Comparison of ENCODE assay signal across 11 cellular contexts in genomic region chr5:131671994-131672655, GRCh38. TPM values are rescaled to one million over a fixed set of nuclear protein-coding genes. Genes with fewer than 3 reads are reported as not detected.
A peak's percentile ranks its signal among the peaks of the same experiment; 100 is the strongest.
DNase-seq lines count a peak whose midpoint lies in the region; ATAC-seq and TF ChIP-seq lines count a peak whose summit lies in the region.
"Had no signal": no experiment of that assay in that cellular context is flagged by ENCODE, and none has a peak within 500 bp of the region (broad histone marks: within the 10 kb centered on the region; RNA-seq: fewer than 3 reads in every experiment).

No MANE protein-coding gene starts in this region.

- H3K4me3 Mint-ChIP-seq in chondrocyte (ENCODE audit: unreplicated experiment): no peak overlapping the region
- H3K4me3 Mint-ChIP-seq: activated B cell treated with CpG ODN at 0.5 μM for 24 hours had no signal

- ATAC-seq in lower lobe of right lung: peak; percentile 89
- no peak for ATAC-seq in HG03354 (IDR thresholded peaks at IDR 0.05; ENCODE audit: poor library complexity, severe bottlenecking, unreplicated experiment)
- ATAC-seq: naive thymus-derived CD8-positive, alpha-beta T cell had no signal

- H3K27me3 Mint-ChIP-seq in chondrocyte (ENCODE audit: low read depth): no peaks in the 10 kb centered on the region
- H3K27me3 Mint-ChIP-seq: activated B cell treated with CpG ODN at 0.5 μM for 24 hours; naive thymus-derived CD8-positive, alpha-beta T cell had no signal

- no peaks in the 10 kb centered on the region for H3K9me3 Mint-ChIP-seq in chondrocyte (ENCODE audit: low read depth)
- H3K9me3 Mint-ChIP-seq: activated B cell treated with CpG ODN at 0.5 μM for 24 hours; naive thymus-derived CD8-positive, alpha-beta T cell had no signal

- peaks cover 25% of the 10 kb centered on the region for H3K36me3 Mint-ChIP-seq in chondrocyte (ENCODE audit: low read depth)

- intact Hi-C loops in lower lobe of right lung (cut with DNase I): no loop called here
- intact Hi-C loops in testis (cut with DNase I; ENCODE audit: low total_unique reads): no loop called here

- TF ChIP-seq POLR2A in testis (IDR thresholded peaks at IDR 0.05): no peak

- H3K27ac ChIP-seq in lower lobe of right lung (peak overlapping the region; percentile 59), testis (peak overlapping the region; percentile 56 to 76)
- H3K27ac ChIP-seq: BLaER1 treated with 17β-estradiol and CSF1 and Interleukin-3, amounts not matched to agents 10 nM and 100 nM had no signal

- TF ChIP-seq CTCF in chondrocyte (IDR thresholded peaks at IDR 0.05) (no peak), lower lobe of right lung (IDR thresholded peaks at IDR 0.05) (no peak), testis (IDR thresholded peaks at IDR 0.05) (no peak)

- H3K27ac Mint-ChIP-seq in chondrocyte (ENCODE audit: unreplicated experiment): peak overlapping the region; percentile 58

- WGBS in testis, 2 donors: 22 to 29% methylated on average over 2 of the region's 2 CpGs

- H3K9me3 ChIP-seq in lower lobe of right lung (no peaks in the 10 kb centered on the region), testis (no peaks in the 10 kb centered on the region)

- H3K4me1 ChIP-seq in lower lobe of right lung (peaks cover 34% of the 10 kb centered on the region), testis (peaks cover 21% of the 10 kb centered on the region)

- peaks cover 34% of the 10 kb centered on the region for H3K4me1 Mint-ChIP-seq in chondrocyte (ENCODE audit: low read depth)

- H3K36me3 ChIP-seq in lower lobe of right lung (peaks cover 70% of the 10 kb centered on the region), testis (ENCODE audit: low read depth, missing control alignments) (no peaks in the 10 kb centered on the region)

- DNase-seq in NCI-H2171 treated with DMSO at 0.1 percent for 48 hours (lab: John Stamatoyannopoulos, UW) (peak; percentile 2), NCI-H2171 (lab: John Stamatoyannopoulos, UW) (no peak), chondrocyte (ENCODE audit: low spot score) (no peak), lower lobe of right lung (no peak), testis (peak; percentile 38), Kasumi-1 (lab: John Stamatoyannopoulos, UW) (no peak)
- no peak for DNase-seq in effector CD4-positive, alpha-beta T cell
- DNase-seq: activated B cell treated with CpG ODN at 0.5 μM for 24 hours; naive thymus-derived CD8-positive, alpha-beta T cell had no signal

- H3K4me3 ChIP-seq in lower lobe of right lung (no peak overlapping the region), testis (no peak overlapping the region)
- H3K4me3 ChIP-seq: BLaER1 treated with 17β-estradiol and CSF1 and Interleukin-3, amounts not matched to agents 10 nM and 100 nM had no signal

- H3K27me3 ChIP-seq in lower lobe of right lung (ENCODE audit: low read depth) (no peaks in the 10 kb centered on the region), testis (no peaks in the 10 kb centered on the region)
- H3K27me3 ChIP-seq: BLaER1 treated with 17β-estradiol and CSF1 and Interleukin-3, amounts not matched to agents 10 nM and 100 nM had no signal

RNA-seq across cellular contexts. Expression of gene RAPGEF6, which starts 37.1 kb away (rescaled TPM):
- total RNA-seq in chondrocyte (12.1 to 18.9 TPM (median 13.6 TPM) in 3 replicates), lower lobe of right lung (21.7 TPM), testis (10 to 100 TPM; 40.1 to 59.0 TPM)
- 27.6 TPM for polyA plus RNA-seq in testis (ENCODE audit: insufficient read depth, low read depth, low replicate concordance)

Comparison
In these comparisons a context has a peak if more than half of its experiments do, and no peak if none do; other contexts are left out.
1. DNase-seq: peak in NCI-H2171 treated with DMSO at 0.1 percent for 48 hours (single experiment) and testis (single experiment); none in NCI-H2171 (single experiment), chondrocyte (single experiment), lower lobe of right lung (single experiment), effector CD4-positive, alpha-beta T cell (single experiment) and Kasumi-1 (0 of 2).